Comparison of ENCODE assay signal across 9 cellular contexts in the genomic region with DNA sequence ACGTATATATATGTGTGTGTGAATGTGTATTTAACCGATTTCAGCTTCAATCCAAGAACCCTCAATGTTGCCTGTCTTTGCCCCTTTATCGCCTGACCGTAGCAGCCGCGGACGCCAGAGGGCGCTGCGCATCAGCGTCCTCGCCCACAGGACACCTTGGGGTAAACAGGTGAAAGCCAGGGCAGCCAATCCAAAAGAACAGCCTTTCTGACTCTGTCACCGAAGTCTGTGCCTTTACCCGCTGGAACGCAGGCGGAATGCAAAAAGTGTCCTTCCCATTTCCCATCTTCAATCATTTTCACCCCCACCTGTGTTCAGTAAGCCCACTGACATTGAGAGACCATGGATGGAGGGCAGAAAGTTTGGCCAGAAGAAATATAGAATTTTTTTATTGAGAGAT. TPM values are rescaled to one million over a fixed set of nuclear protein-coding genes. Genes with fewer than 3 reads are reported as not detected.
A peak's percentile ranks its signal among the peaks of the same experiment; 100 is the strongest.
DNase-seq lines count a peak whose midpoint lies in the region; ATAC-seq, FAIRE-seq and TF ChIP-seq lines count a peak whose summit lies in the region.
"Had no signal": no experiment of that assay in that cellular context is flagged by ENCODE, and none has a peak within 500 bp of the region (broad histone marks: within the 10 kb centered on the region; RNA-seq: fewer than 3 reads in every experiment).

No MANE protein-coding gene starts in this region.

- no peak for TF ChIP-seq POLR2A in GM12891 (IDR thresholded peaks at IDR 0.05; ENCODE audit: low read depth, low read length)

- H3K4me1 ChIP-seq in upper lobe of right lung, result no peaks in the 10 kb centered on the region

- peaks cover 93% of the 10 kb centered on the region for H3K27me3 Mint-ChIP-seq in activated naive CD4-positive, alpha-beta T cell treated with anti-CD3 and anti-CD28 coated beads, Interleukin-2, amount 10 ng/mL, durations not matched to agents 7 days and 5 days

- no peak overlapping the region for H3K4me3 Mint-ChIP-seq in activated naive CD4-positive, alpha-beta T cell treated with anti-CD3 and anti-CD28 coated beads, Interleukin-2, amount 10 ng/mL, durations not matched to agents 7 days and 5 days

- H3K4me3 ChIP-seq in upper lobe of right lung, result no peak overlapping the region

- no peak for DNase-seq in AG09319 (ENCODE audit: extremely low read depth, low read depth)
- peak; percentile 56 for DNase-seq in GM12891 (ENCODE audit: insufficient read length, low spot score)
- DNase-seq in NAMALWA (ENCODE audit: low spot score), result peak; percentile 80
- DNase-seq in activated naive CD4-positive, alpha-beta T cell treated with anti-CD3 and anti-CD28 coated beads, Interleukin-2, amount 10 ng/mL, durations not matched to agents 7 days and 5 days, result peak; percentile 62
- no peak for DNase-seq in left lobe of liver (ENCODE audit: low spot score)
- DNase-seq in upper lobe of right lung, result peak; percentile 76
- DNase-seq in omental fat pad (ENCODE audit: low spot score), result no peak

- peaks cover 10% of the 10 kb centered on the region for H3K4me1 Mint-ChIP-seq in activated naive CD4-positive, alpha-beta T cell treated with anti-CD3 and anti-CD28 coated beads, Interleukin-2, amount 10 ng/mL, durations not matched to agents 7 days and 5 days

- ATAC-seq in HG02610 (IDR thresholded peaks at IDR 0.05; ENCODE audit: unreplicated experiment) (peak; percentile 57), left lobe of liver (peak; percentile 96), upper lobe of right lung (peak; percentile 73), omental fat pad (ENCODE audit: low FRiP score) (no peak)

- H3K27me3 ChIP-seq in upper lobe of right lung, result peaks cover 100% of the 10 kb centered on the region

- H3K27ac Mint-ChIP-seq in activated naive CD4-positive, alpha-beta T cell treated with anti-CD3 and anti-CD28 coated beads, Interleukin-2, amount 10 ng/mL, durations not matched to agents 7 days and 5 days, result peak overlapping the region; percentile 56

- H3K9me3 Mint-ChIP-seq in activated naive CD4-positive, alpha-beta T cell treated with anti-CD3 and anti-CD28 coated beads, Interleukin-2, amount 10 ng/mL, durations not matched to agents 7 days and 5 days, result no peaks in the 10 kb centered on the region

- H3K9me3 ChIP-seq in upper lobe of right lung, result no peaks in the 10 kb centered on the region

- no peaks in the 10 kb centered on the region for H3K36me3 ChIP-seq in upper lobe of right lung

- no peak overlapping the region for H3K27ac ChIP-seq in upper lobe of right lung

- H3K36me3 Mint-ChIP-seq in activated naive CD4-positive, alpha-beta T cell treated with anti-CD3 and anti-CD28 coated beads, Interleukin-2, amount 10 ng/mL, durations not matched to agents 7 days and 5 days, result peaks cover 2% of the 10 kb centered on the region

- intact Hi-C loops in upper lobe of right lung (cut with DNase I), result no loop called here

- TF ChIP-seq CTCF in AG09319 (IDR thresholded peaks at IDR 0.05; ENCODE audit: low read depth, low read length), result peak; percentile 36
- TF ChIP-seq CTCF in upper lobe of right lung (IDR thresholded peaks at IDR 0.05), result peak; percentile 55
- TF ChIP-seq CTCF in omental fat pad (IDR thresholded peaks at IDR 0.05), result no peak

- FAIRE-seq in GM12891 (lab: Jason Lieb, UNC), result peak; percentile 82
- FAIRE-seq: islet of Langerhans had no signal

- CTCF ChIA-PET in activated naive CD4-positive, alpha-beta T cell treated with anti-CD3 and anti-CD28 coated beads, Interleukin-2, amount 10 ng/mL, durations not matched to agents 7 days and 5 days (lab: Charles Lee), result interaction anchor here (1.4 kb wide), 1 partner anchor 287 kb away, joined by 5 read pairs; no protein-coding TSS in a partner anchor

TF ChIP-seq in GM12891, 5 proteins besides CTCF, POLR2A, EP300 and RAD21:
- TF ChIP-seq SPI1 (IDR thresholded peaks at IDR 0.05; ENCODE audit: low read depth, low read length) (no peak), POLR2AphosphoS5 (IDR thresholded peaks at IDR 0.05; ENCODE audit: low read depth, low read length) (no peak), POU2F2 (IDR thresholded peaks at IDR 0.05; ENCODE audit: low read depth, low read length) (no peak), TAF1 (IDR thresholded peaks at IDR 0.05; ENCODE audit: low read depth, low read length) (no peak), PAX5 (IDR thresholded peaks at IDR 0.05; ENCODE audit: insufficient read depth, low read length, severe bottlenecking) (no peak)

RNA-seq across cellular contexts. Expression of gene NXPH1, which starts 3.6 kb away (rescaled TPM):
- not detected for polyA plus RNA-seq in GM12891 (2012; ENCODE audit: low read depth, missing spikeins)
- not detected for total RNA-seq in left lobe of liver
- not detected for total RNA-seq in upper lobe of right lung
- not detected for total RNA-seq in omental fat pad

Comparison
In these comparisons a context has a peak if more than half of its experiments do, and no peak if none do; other contexts are left out.
1. DNase-seq: peak in GM12891 (single experiment), NAMALWA (single experiment), activated naive CD4-positive, alpha-beta T cell treated with anti-CD3 and anti-CD28 coated beads, Interleukin-2, amount 10 ng/mL, durations not matched to agents 7 days and 5 days (single experiment) and upper lobe of right lung (single experiment); none in AG09319 (single experiment), left lobe of liver (single experiment) and omental fat pad (single experiment).
2. CTCF ChIP-seq: peak in AG09319 (single experiment) and upper lobe of right lung (single experiment); none in omental fat pad (0 of 3).